Comparison of ENCODE assay signal across 23 cellular contexts in the genomic region with DNA sequence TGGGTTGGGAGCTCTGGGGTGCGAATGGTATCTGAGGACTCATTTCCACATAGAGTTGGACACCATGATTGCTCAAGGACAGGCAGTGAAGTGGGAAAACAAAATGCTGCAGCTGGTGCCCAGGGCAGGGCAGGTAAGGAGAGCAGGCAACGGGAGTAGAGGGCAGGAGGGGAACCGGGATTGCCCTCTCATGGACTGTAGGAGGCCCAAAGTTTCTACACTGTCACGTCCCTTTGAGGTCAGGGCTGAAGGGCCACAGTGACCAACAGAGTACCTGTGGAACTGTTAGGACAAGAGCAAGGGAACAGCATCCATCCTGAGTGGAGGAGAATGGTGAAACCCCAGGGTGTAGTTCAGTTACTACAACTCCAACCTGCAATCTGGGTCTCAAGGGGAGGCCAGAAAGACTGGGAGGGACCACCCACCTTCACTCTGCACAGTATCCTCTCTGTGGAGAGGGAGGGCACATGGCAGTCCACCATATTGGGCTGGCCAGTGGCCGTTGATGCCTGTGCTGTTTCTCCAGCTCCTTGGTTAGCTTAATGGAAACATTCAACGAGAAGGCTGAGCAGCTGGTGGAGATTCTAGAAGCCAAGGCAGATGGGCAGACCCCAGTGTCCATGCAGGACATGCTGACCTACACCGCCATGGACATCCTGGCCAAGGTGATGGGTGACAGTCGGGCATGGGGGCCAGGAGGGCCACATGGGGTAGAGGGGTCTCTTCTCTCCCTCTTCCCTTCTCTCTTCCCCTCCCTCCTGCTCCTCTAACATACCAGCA. TPM values are rescaled to one million over a fixed set of nuclear protein-coding genes. Genes with fewer than 3 reads are reported as not detected.
DNase-seq lines count a peak whose midpoint lies in the region; ATAC-seq and TF ChIP-seq lines count a peak whose summit lies in the region.
"Had no signal": no experiment of that assay in that cellular context is flagged by ENCODE, and none has a peak within 500 bp of the region (broad histone marks: within the 10 kb centered on the region; RNA-seq: fewer than 3 reads in every experiment).

No MANE protein-coding gene starts in this region.

- no peaks in the 10 kb centered on the region for H3K4me1 ChIP-seq in esophagus muscularis mucosa
- H3K4me1 ChIP-seq: BE2C had no signal

- WGBS in esophagus muscularis mucosa, result 79% methylated on average over 6 of the region's 8 CpGs

- POLR2A ChIA-PET in WTC11 (lab: Charles Lee), result no interaction called here

- no peaks in the 10 kb centered on the region for H3K27me3 ChIP-seq in esophagus muscularis mucosa
- H3K27me3 ChIP-seq: BE2C had no signal

- TF ChIP-seq POLR2A in esophagus muscularis mucosa (IDR thresholded peaks at IDR 0.05; ENCODE audit: low read depth), result no peak

- H3K4me3 Mint-ChIP-seq in activated CD8-positive, alpha-beta memory T cell treated with anti-CD3 and anti-CD28 coated beads, Interleukin-2, amount 10 ng/mL, durations not matched to agents 7 days and 5 days, result no peak overlapping the region
- no peak overlapping the region for H3K4me3 Mint-ChIP-seq in WTC11

- peaks cover 0 to 8% (median 0%) of the 10 kb centered on the region in 4 donors for H3K36me3 ChIP-seq in esophagus muscularis mucosa
- H3K36me3 ChIP-seq: BE2C had no signal

- H3K4me3 ChIP-seq in esophagus muscularis mucosa, result no peak overlapping the region

- peaks cover 0 to 11% (median 5%) of the 10 kb centered on the region in 4 donors for H3K9me3 ChIP-seq in esophagus muscularis mucosa
- H3K9me3 ChIP-seq: BE2C had no signal

- TF ChIP-seq EP300 in esophagus muscularis mucosa (IDR thresholded peaks at IDR 0.05), result no peak

- DNase-seq in activated CD8-positive, alpha-beta memory T cell treated with anti-CD3 and anti-CD28 coated beads for 24 hours, result peak; percentile 24
- DNase-seq in activated CD8-positive, alpha-beta memory T cell treated with anti-CD3 and anti-CD28 coated beads, Interleukin-2, amount 10 ng/mL, durations not matched to agents 7 days and 5 days, result no peak
- DNase-seq in AG20443 (ENCODE audit: low spot score) (peak; percentile 2), esophagus muscularis mucosa (ENCODE audit: extremely low spot score) (peak; percentile 37), posterior vena cava (ENCODE audit: low spot score) (peak; percentile 42), WTC11 (ENCODE audit: low spot score) (no peak)
- DNase-seq: BE2C, Calu3, DMS153, DND-41, KBM-7, MV-4-11, NCI-H1105 treated with DMSO at 0.1 percent for 48 hours, NCI-H146, NCI-H1930, NCI-H2107, NCI-H446 treated with DMSO at 0.1 percent for 48 hours, NCI-H69, SHP77 treated with DMSO at 0.1 percent for 48 hours had no signal

- peaks cover 14% of the 10 kb centered on the region for H3K9me3 Mint-ChIP-seq in activated CD8-positive, alpha-beta memory T cell treated with anti-CD3 and anti-CD28 coated beads, Interleukin-2, amount 10 ng/mL, durations not matched to agents 7 days and 5 days (ENCODE audit: low read depth)
- peaks cover 27% of the 10 kb centered on the region for H3K9me3 Mint-ChIP-seq in WTC11

- H3K27ac Mint-ChIP-seq in activated CD8-positive, alpha-beta memory T cell treated with anti-CD3 and anti-CD28 coated beads, Interleukin-2, amount 10 ng/mL, durations not matched to agents 7 days and 5 days, result no peak overlapping the region
- H3K27ac Mint-ChIP-seq in WTC11, result no peak overlapping the region

- H3K36me3 Mint-ChIP-seq in activated CD8-positive, alpha-beta memory T cell treated with anti-CD3 and anti-CD28 coated beads, Interleukin-2, amount 10 ng/mL, durations not matched to agents 7 days and 5 days, result peaks cover 5% of the 10 kb centered on the region
- H3K36me3 Mint-ChIP-seq in WTC11, result peaks cover 22% of the 10 kb centered on the region

- peaks cover 6% of the 10 kb centered on the region for H3K27me3 Mint-ChIP-seq in activated CD8-positive, alpha-beta memory T cell treated with anti-CD3 and anti-CD28 coated beads, Interleukin-2, amount 10 ng/mL, durations not matched to agents 7 days and 5 days
- peaks cover 3% of the 10 kb centered on the region for H3K27me3 Mint-ChIP-seq in WTC11 (ENCODE audit: low read depth)

- TF ChIP-seq CTCF in esophagus muscularis mucosa (IDR thresholded peaks at IDR 0.05) (no peak), WTC11 (IDR thresholded peaks at IDR 0.05) (no peak)

- ATAC-seq in activated CD8-positive, alpha-beta memory T cell treated with anti-CD3 and anti-CD28 coated beads, Interleukin-2, amount 10 ng/mL, durations not matched to agents 7 days and 5 days, result no peak
- ATAC-seq in HG03139 (IDR thresholded peaks at IDR 0.05; ENCODE audit: unreplicated experiment), result no peak
- no peak for ATAC-seq in WTC11
- no peak for ATAC-seq in HG02759 (IDR thresholded peaks at IDR 0.05; ENCODE audit: unreplicated experiment)

- intact Hi-C loops in esophagus muscularis mucosa (cut with DNase I) (no loop called here), posterior vena cava (cut with DNase I) (no loop called here)

- H3K27ac ChIP-seq in esophagus muscularis mucosa (replicated peaks in 1 of 4), result no peak overlapping the region
- H3K27ac ChIP-seq: 22Rv1, RWPE1 had no signal

- CTCF ChIA-PET in activated CD8-positive, alpha-beta memory T cell treated with anti-CD3 and anti-CD28 coated beads, Interleukin-2, amount 10 ng/mL, durations not matched to agents 7 days and 5 days (lab: Charles Lee), result no interaction called here
- CTCF ChIA-PET in WTC11 (lab: Charles Lee), result interaction anchor here (1.1 to 1.5 kb wide), 2 partner anchors 18 to 22 kb away, joined by 3 to 5 read pairs; no protein-coding TSS in a partner anchor

- no peaks in the 10 kb centered on the region for H3K4me1 Mint-ChIP-seq in activated CD8-positive, alpha-beta memory T cell treated with anti-CD3 and anti-CD28 coated beads, Interleukin-2, amount 10 ng/mL, durations not matched to agents 7 days and 5 days
- H3K4me1 Mint-ChIP-seq in WTC11, result no peaks in the 10 kb centered on the region

TF ChIP-seq in WTC11, 78 proteins besides CTCF, POLR2A, EP300 and RAD21 (continues in another document):
- TF ChIP-seq, protein P1, sequence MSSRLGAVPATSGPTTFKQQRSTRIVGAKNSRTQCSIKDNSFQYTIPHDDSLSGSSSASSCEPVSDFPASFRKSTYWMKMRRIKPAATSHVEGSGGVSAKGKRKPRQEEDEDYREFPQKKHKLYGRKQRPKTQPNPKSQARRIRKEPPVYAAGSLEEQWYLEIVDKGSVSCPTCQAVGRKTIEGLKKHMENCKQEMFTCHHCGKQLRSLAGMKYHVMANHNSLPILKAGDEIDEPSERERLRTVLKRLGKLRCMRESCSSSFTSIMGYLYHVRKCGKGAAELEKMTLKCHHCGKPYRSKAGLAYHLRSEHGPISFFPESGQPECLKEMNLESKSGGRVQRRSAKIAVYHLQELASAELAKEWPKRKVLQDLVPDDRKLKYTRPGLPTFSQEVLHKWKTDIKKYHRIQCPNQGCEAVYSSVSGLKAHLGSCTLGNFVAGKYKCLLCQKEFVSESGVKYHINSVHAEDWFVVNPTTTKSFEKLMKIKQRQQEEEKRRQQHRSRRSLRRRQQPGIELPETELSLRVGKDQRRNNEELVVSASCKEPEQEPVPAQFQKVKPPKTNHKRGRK (CRISPR knock-in tag; IDR thresholded peaks at IDR 0.05; ENCODE audit: borderline replicate concordance), result no peak
- TF ChIP-seq, protein P2, sequence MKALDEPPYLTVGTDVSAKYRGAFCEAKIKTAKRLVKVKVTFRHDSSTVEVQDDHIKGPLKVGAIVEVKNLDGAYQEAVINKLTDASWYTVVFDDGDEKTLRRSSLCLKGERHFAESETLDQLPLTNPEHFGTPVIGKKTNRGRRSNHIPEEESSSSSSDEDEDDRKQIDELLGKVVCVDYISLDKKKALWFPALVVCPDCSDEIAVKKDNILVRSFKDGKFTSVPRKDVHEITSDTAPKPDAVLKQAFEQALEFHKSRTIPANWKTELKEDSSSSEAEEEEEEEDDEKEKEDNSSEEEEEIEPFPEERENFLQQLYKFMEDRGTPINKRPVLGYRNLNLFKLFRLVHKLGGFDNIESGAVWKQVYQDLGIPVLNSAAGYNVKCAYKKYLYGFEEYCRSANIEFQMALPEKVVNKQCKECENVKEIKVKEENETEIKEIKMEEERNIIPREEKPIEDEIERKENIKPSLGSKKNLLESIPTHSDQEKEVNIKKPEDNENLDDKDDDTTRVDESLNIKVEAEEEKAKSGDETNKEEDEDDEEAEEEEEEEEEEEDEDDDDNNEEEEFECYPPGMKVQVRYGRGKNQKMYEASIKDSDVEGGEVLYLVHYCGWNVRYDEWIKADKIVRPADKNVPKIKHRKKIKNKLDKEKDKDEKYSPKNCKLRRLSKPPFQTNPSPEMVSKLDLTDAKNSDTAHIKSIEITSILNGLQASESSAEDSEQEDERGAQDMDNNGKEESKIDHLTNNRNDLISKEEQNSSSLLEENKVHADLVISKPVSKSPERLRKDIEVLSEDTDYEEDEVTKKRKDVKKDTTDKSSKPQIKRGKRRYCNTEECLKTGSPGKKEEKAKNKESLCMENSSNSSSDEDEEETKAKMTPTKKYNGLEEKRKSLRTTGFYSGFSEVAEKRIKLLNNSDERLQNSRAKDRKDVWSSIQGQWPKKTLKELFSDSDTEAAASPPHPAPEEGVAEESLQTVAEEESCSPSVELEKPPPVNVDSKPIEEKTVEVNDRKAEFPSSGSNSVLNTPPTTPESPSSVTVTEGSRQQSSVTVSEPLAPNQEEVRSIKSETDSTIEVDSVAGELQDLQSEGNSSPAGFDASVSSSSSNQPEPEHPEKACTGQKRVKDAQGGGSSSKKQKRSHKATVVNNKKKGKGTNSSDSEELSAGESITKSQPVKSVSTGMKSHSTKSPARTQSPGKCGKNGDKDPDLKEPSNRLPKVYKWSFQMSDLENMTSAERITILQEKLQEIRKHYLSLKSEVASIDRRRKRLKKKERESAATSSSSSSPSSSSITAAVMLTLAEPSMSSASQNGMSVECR (CRISPR knock-in tag; IDR thresholded peaks at IDR 0.05; ENCODE audit: borderline replicate concordance), result no peak
- TF ChIP-seq JAZF1 (CRISPR knock-in tag; IDR thresholded peaks at IDR 0.05) (no peak), TCF7 (CRISPR knock-in tag; IDR thresholded peaks at IDR 0.05; ENCODE audit: low read depth) (no peak)

RNA-seq across cellular contexts. Expression of a gene that starts 22.2 kb away (rescaled TPM):
- under 1 TPM in 1 of 2 experiments, not detected in 1; 0.15 TPM for total RNA-seq in activated CD8-positive, alpha-beta memory T cell treated with anti-CD3 and anti-CD28 coated beads, Interleukin-2, amount 10 ng/mL, durations not matched to agents 7 days and 5 days
- total RNA-seq in esophagus muscularis mucosa (1 to 10 TPM; 1.2 to 2.5 (median 1.9) TPM), posterior vena cava (1 to 10 TPM; 1.3 TPM), WTC11 (2021) (0.57 to 0.77 TPM (median 0.73 TPM) in 3 replicates)
- total RNA-seq: Calu3 had no signal

Comparison
In these comparisons a context has a peak if more than half of its experiments do, and no peak if none do; other contexts are left out.
1. DNase-seq: peak in activated CD8-positive, alpha-beta memory T cell treated with anti-CD3 and anti-CD28 coated beads for 24 hours (single experiment), AG20443 (single experiment), esophagus muscularis mucosa (single experiment) and posterior vena cava (single experiment); none in activated CD8-positive, alpha-beta memory T cell treated with anti-CD3 and anti-CD28 coated beads, Interleukin-2, amount 10 ng/mL, durations not matched to agents 7 days and 5 days (single experiment) and WTC11 (single experiment).